1 cellular context compared by ENCODE assay signal in genomic region chr19:46788101-46788967, GRCh38.
TF ChIP-seq lines count a peak whose summit lies in the region.

TSS of gene SLC1A5 (minus strand) at chr19:46788594. CDS start at chr19:46787965, 629 bp downstream.

TF ChIP-seq in K562, 482 proteins besides CTCF, POLR2A, EP300 and RAD21 (continued from another document and continues in another):
- TF ChIP-seq E2F4 (CRISPR knock-in tag; IDR thresholded peaks at IDR 0.05; ENCODE audit: low read depth) = no peak; the same call in 1 of the 2 replicates
- no peak for TF ChIP-seq ZBTB8A (IDR thresholded peaks at IDR 0.05; ENCODE audit: partially characterized antibody)
- TF ChIP-seq FOXA3 (CRISPR knock-in tag; conservative IDR thresholded peaks at IDR 0.05 in 1 of 2, IDR thresholded peaks at IDR 0.05 in 1 of 2) = peak in 1 of 2 experiments; percentile 77; a peak in 1 of 4 replicates
- TF ChIP-seq CREB5 (CRISPR knock-in tag; IDR thresholded peaks at IDR 0.05) = no peak
- TF ChIP-seq FOXK1 (CRISPR knock-in tag; IDR thresholded peaks at IDR 0.05; ENCODE audit: borderline replicate concordance) = no peak; the same call in 1 of the 2 replicates
- no peak for TF ChIP-seq ZNF507 (tag; conservative IDR thresholded peaks at IDR 0.05)
- TF ChIP-seq ZNF57 (CRISPR knock-in tag; IDR thresholded peaks at IDR 0.05) = no peak
- TF ChIP-seq ZBTB34 (CRISPR knock-in tag; IDR thresholded peaks at IDR 0.05) = no peak
- TF ChIP-seq HOMEZ (CRISPR knock-in tag; IDR thresholded peaks at IDR 0.05) = no peak
- TF ChIP-seq CCNT2 (IDR thresholded peaks at IDR 0.05; ENCODE audit: borderline replicate concordance, extremely low read depth, insufficient read length, low read depth, low read length) = peak; percentile 57
- peak; percentile 52 for TF ChIP-seq ZFX (CRISPR knock-in tag; IDR thresholded peaks at IDR 0.05)
- no peak for TF ChIP-seq ZNF785 (CRISPR knock-in tag; IDR thresholded peaks at IDR 0.05)
- TF ChIP-seq REST (CRISPR knock-in tag; IDR thresholded peaks at IDR 0.05; ENCODE audit: low read depth) = no peak
- TF ChIP-seq ZBTB49 (CRISPR knock-in tag; IDR thresholded peaks at IDR 0.05; ENCODE audit: borderline replicate concordance) = no peak
- TF ChIP-seq ZNF639 (CRISPR knock-in tag; conservative IDR thresholded peaks at IDR 0.05 in 1 of 2, IDR thresholded peaks at IDR 0.05 in 1 of 2) = 0 out of 4 replicates have a peak, but pooled peaks of 1 of the 2 experiments have one; percentile 41
- no peak for TF ChIP-seq GATA2 (CRISPR knock-in tag; IDR thresholded peaks at IDR 0.05)
- TF ChIP-seq ZC3H11A (IDR thresholded peaks at IDR 0.05; ENCODE audit: low read depth, low read length) = no peak
- TF ChIP-seq ZKSCAN1 (IDR thresholded peaks at IDR 0.05; ENCODE audit: low read depth, low read length) = peak; percentile 29; the same call in 1 of the 2 replicates
- no peak for TF ChIP-seq ZBTB40 (IDR thresholded peaks at IDR 0.05)
- 0 out of 2 replicates have a peak, but pooled peaks have one; percentile 25 for TF ChIP-seq ZBTB40 (CRISPR knock-in tag; IDR thresholded peaks at IDR 0.05)
- TF ChIP-seq COPS2 (conservative IDR thresholded peaks at IDR 0.05) = no peak
- TF ChIP-seq ZNF717 (CRISPR knock-in tag; IDR thresholded peaks at IDR 0.05) = no peak
- peak; percentile 4; the same call in 1 of the 2 replicates for TF ChIP-seq TEAD4 (IDR thresholded peaks at IDR 0.05; ENCODE audit: low read length)
- peak; percentile 30; the same call in 1 of the 2 replicates for TF ChIP-seq TEAD4 (CRISPR knock-in tag; IDR thresholded peaks at IDR 0.05; ENCODE audit: borderline replicate concordance)
- no peak for TF ChIP-seq LARP7 (IDR thresholded peaks at IDR 0.05)
- peak; percentile 78 for TF ChIP-seq HMGN3 (IDR thresholded peaks at IDR 0.05; ENCODE audit: borderline replicate concordance, extremely low read depth, insufficient read length, low read depth, low read length)
- TF ChIP-seq MXI1 (IDR thresholded peaks at IDR 0.05; ENCODE audit: low read depth, low read length) = peak; percentile 94
- no peak for TF ChIP-seq ZNF668 (CRISPR knock-in tag; IDR thresholded peaks at IDR 0.05)
